Comparison of ENCODE assay signal across 20 cellular contexts in genomic region chr4:128502818-128503527, GRCh38.
A peak's percentile ranks its signal among the peaks of the same experiment; 100 is the strongest.
DNase-seq lines count a peak whose midpoint lies in the region; ATAC-seq, FAIRE-seq and TF ChIP-seq lines count a peak whose summit lies in the region.
"Had no signal": no experiment of that assay in that cellular context is flagged by ENCODE, and none has a peak within 500 bp of the region (broad histone marks: within the 10 kb centered on the region; RNA-seq: fewer than 3 reads in every experiment).

No MANE protein-coding gene starts in this region.

- H3K36me3 Mint-ChIP-seq in progenitor cell of endocrine pancreas (ENCODE audit: insufficient read depth): no peaks in the 10 kb centered on the region

- ATAC-seq in A549 (no peak), GM21786 (IDR thresholded peaks at IDR 0.05; ENCODE audit: unreplicated experiment) (no peak)
- ATAC-seq: GM12878, K562, Right ventricle myocardium inferior had no signal

- peaks cover 36% of the 10 kb centered on the region for H3K9me3 Mint-ChIP-seq in progenitor cell of endocrine pancreas (ENCODE audit: low read depth)
- H3K9me3 Mint-ChIP-seq: HFFc6 had no signal

- no peak for TF ChIP-seq RAD21 in A549 (conservative IDR thresholded peaks at IDR 0.05 in 1 of 2, IDR thresholded peaks at IDR 0.05 in 1 of 2)

- H3K27ac Mint-ChIP-seq in progenitor cell of endocrine pancreas: no peak overlapping the region
- H3K27ac Mint-ChIP-seq: HFFc6 had no signal

- POLR2A ChIA-PET in A549 (lab: Yijun Ruan, JAX): no interaction called here

- DNase-seq in A549 (ENCODE audit: low read depth in 1 of 2, low spot score in 1 of 2) (no peak), LHCN-M2 (ENCODE audit: low read depth) (peak; percentile 44), dermis microvascular lymphatic vessel endothelial cell (ENCODE audit: low read depth in 2 of 2) (peak; percentile 78 to 87), pulmonary artery endothelial cell (ENCODE audit: low read depth, low spot score) (peak; percentile 72), NCI-H2081 treated with DMSO at 0.1 percent for 48 hours (lab: John Stamatoyannopoulos, UW) (no peak), progenitor cell of endocrine pancreas (ENCODE audit: low spot score, unreplicated experiment) (no peak)
- DNase-seq: AML-193, Caco-2, DMS53, GM23248, HFFc6, NCI-H1092 treated with DMSO at 0.1 percent for 48 hours, NCI-H1694, NCI-H345, PC-9 had no signal

- TF ChIP-seq POLR2A in A549 (IDR thresholded peaks at IDR 0.05; ENCODE audit: low read length): no peak

- H3K27ac ChIP-seq in A549: peak overlapping the region in 1 of 2 experiments; percentile 8; a peak in 1 of 6 replicates
- H3K27ac ChIP-seq: GM23248, HL-60, PC-9 had no signal

- H3K27me3 Mint-ChIP-seq in progenitor cell of endocrine pancreas: no peaks in the 10 kb centered on the region

- CTCF ChIA-PET in A549 (lab: Yijun Ruan, JAX): interaction anchor here (1.1 kb wide), 1 partner anchor 49 kb away, joined by 5 read pairs; no protein-coding TSS in a partner anchor

- no peaks in the 10 kb centered on the region for H3K4me1 Mint-ChIP-seq in progenitor cell of endocrine pancreas (ENCODE audit: low read depth)

- TF ChIP-seq EP300 in A549 (IDR thresholded peaks at IDR 0.05): no peak

- no peak overlapping the region for H3K4me3 ChIP-seq in A549
- H3K4me3 ChIP-seq: GM12878, GM23248, K562, PC-9 had no signal

- WGBS in A549 (ENCODE audit: missing lambda C conversion rate): 19% methylated on average over 1 of the region's 1 CpG

- TF ChIP-seq CTCF in A549 (IDR thresholded peaks at IDR 0.05): no peak
- no peak for TF ChIP-seq CTCF in progenitor cell of endocrine pancreas (IDR thresholded peaks at IDR 0.05; ENCODE audit: unreplicated experiment)

- no peak for FAIRE-seq in A549 (lab: Jason Lieb, UNC)
- FAIRE-seq: GM12878, K562 had no signal

- H3K4me1 ChIP-seq in A549: peaks cover 22% of the 10 kb centered on the region
- H3K4me1 ChIP-seq: Caco-2 had no signal

- no peak overlapping the region for H3K4me3 Mint-ChIP-seq in progenitor cell of endocrine pancreas (ENCODE audit: low read depth)
- H3K4me3 Mint-ChIP-seq: HFFc6 had no signal

- H3K4me2 ChIP-seq in A549: peak overlapping the region; percentile 34
- H3K4me2 ChIP-seq: PC-9 had no signal

- H3K9me3 ChIP-seq in A549: no peaks in the 10 kb centered on the region; the same call in 2 of the 3 replicates
- H3K9me3 ChIP-seq: Caco-2 had no signal

TF ChIP-seq in A549, 52 proteins besides CTCF, POLR2A, EP300 and RAD21:
- TF ChIP-seq CBX8 (IDR thresholded peaks at IDR 0.05) (no peak), EHMT2 (IDR thresholded peaks at IDR 0.05; ENCODE audit: low read depth) (no peak), CHD2 (IDR thresholded peaks at IDR 0.05; ENCODE audit: low read length, partially characterized antibody) (no peak), ELK1 (IDR thresholded peaks at IDR 0.05; ENCODE audit: low read depth, low read length) (no peak), BCL3 (IDR thresholded peaks at IDR 0.05) (no peak), E2F6 (IDR thresholded peaks at IDR 0.05; ENCODE audit: borderline replicate concordance, low read depth) (no peak), HOXB5 (CRISPR knock-in tag; IDR thresholded peaks at IDR 0.05) (no peak), TFCP2L1 (CRISPR knock-in tag; IDR thresholded peaks at IDR 0.05) (no peak), FOSB (CRISPR knock-in tag; IDR thresholded peaks at IDR 0.05) (no peak), CBX2 (IDR thresholded peaks at IDR 0.05; ENCODE audit: borderline replicate concordance, low read depth) (no peak), FOSL2 (IDR thresholded peaks at IDR 0.05) (no peak), FOSL2 (CRISPR knock-in tag; IDR thresholded peaks at IDR 0.05) (no peak), USF2 (IDR thresholded peaks at IDR 0.05) (no peak), JUNB (IDR thresholded peaks at IDR 0.05) (no peak), BHLHE40 (IDR thresholded peaks at IDR 0.05; ENCODE audit: low read depth, low read length) (no peak), GATA3 (IDR thresholded peaks at IDR 0.05; ENCODE audit: borderline replicate concordance) (no peak), HDAC2 (IDR thresholded peaks at IDR 0.05) (no peak), ZC3H11A (IDR thresholded peaks at IDR 0.05) (no peak)
TF ChIP-seq in A549: peak in this region for 0.

Comparison
In these comparisons a context has a peak if more than half of its experiments do, and no peak if none do; other contexts are left out.
1. DNase-seq: peak in LHCN-M2 (single experiment), dermis microvascular lymphatic vessel endothelial cell (2 of 2) and pulmonary artery endothelial cell (single experiment); none in A549 (0 of 2), NCI-H2081 treated with DMSO at 0.1 percent for 48 hours (single experiment) and progenitor cell of endocrine pancreas (single experiment).